In genomic region chr16:4425378-4426020, GRCh38 we compare ENCODE assay signal across 8 cellular contexts. TPM values are rescaled to one million over a fixed set of nuclear protein-coding genes. Genes with fewer than 3 reads are reported as not detected.
A peak's percentile ranks its signal among the peaks of the same experiment; 100 is the strongest.
DNase-seq lines count a peak whose midpoint lies in the region; ATAC-seq and TF ChIP-seq lines count a peak whose summit lies in the region.

Gene DNAJA3, plus strand, starts transcription at chr16:4425868. Its CDS starts 14 bp downstream, at chr16:4425882.

- no peaks in the 10 kb centered on the region for H3K9me3 Mint-ChIP-seq in activated naive CD4-positive, alpha-beta T cell treated with anti-CD3 and anti-CD28 coated beads, Interleukin-2, amount 50 U/mL, for 72 hours
- peaks cover 10% of the 10 kb centered on the region for H3K9me3 Mint-ChIP-seq in glutamatergic neuron (ENCODE audit: unreplicated experiment)

- H3K4me1 Mint-ChIP-seq in glutamatergic neuron (ENCODE audit: low read depth, unreplicated experiment), result peaks cover 12% of the 10 kb centered on the region

- ATAC-seq in HG02642 (IDR thresholded peaks at IDR 0.05; ENCODE audit: poor library complexity, unreplicated experiment), result peak; percentile 89
- ATAC-seq in activated naive CD4-positive, alpha-beta T cell treated with anti-CD3 and anti-CD28 coated beads, Interleukin-2, amount 50 U/mL, for 72 hours, result peak; percentile 94 to 95
- ATAC-seq in omental fat pad (ENCODE audit: low FRiP score), result peak; percentile 97

- peak within 1 kb of the TSS; percentile 99 for H3K4me3 Mint-ChIP-seq in glutamatergic neuron (ENCODE audit: unreplicated experiment)

- H3K27ac ChIP-seq in temporal lobe (ENCODE audit: low read depth, low read length), result peak within 1 kb of the TSS; percentile 91

- TF ChIP-seq POLR2A in GM10847 (IDR thresholded peaks at IDR 0.05; ENCODE audit: extremely low read depth, insufficient read length), result peak; percentile 81

- peaks cover 13% of the 10 kb centered on the region for H3K27me3 Mint-ChIP-seq in glutamatergic neuron (ENCODE audit: unreplicated experiment)

- peaks cover 17 to 23% of the 10 kb centered on the region in 2 donors for H3K36me3 Mint-ChIP-seq in activated naive CD4-positive, alpha-beta T cell treated with anti-CD3 and anti-CD28 coated beads, Interleukin-2, amount 50 U/mL, for 72 hours
- H3K36me3 Mint-ChIP-seq in glutamatergic neuron (ENCODE audit: unreplicated experiment), result no peaks in the 10 kb centered on the region

- H3K27ac Mint-ChIP-seq in activated naive CD4-positive, alpha-beta T cell treated with anti-CD3 and anti-CD28 coated beads, Interleukin-2, amount 50 U/mL, for 72 hours, result peak within 1 kb of the TSS; percentile 99
- peak within 1 kb of the TSS; percentile 97 for H3K27ac Mint-ChIP-seq in glutamatergic neuron (ENCODE audit: unreplicated experiment)

- no peak for TF ChIP-seq CTCF in glutamatergic neuron (IDR thresholded peaks at IDR 0.05; ENCODE audit: partially characterized antibody, unreplicated experiment)
- no peak for TF ChIP-seq CTCF in omental fat pad (IDR thresholded peaks at IDR 0.05)

- DNase-seq in NCI-H1105 (lab: John Stamatoyannopoulos, UW), result peak; percentile 74
- peak; percentile 96 for DNase-seq in SKM-1 (lab: John Stamatoyannopoulos, UW; ENCODE audit: unreplicated experiment)
- peak; percentile 91 to 96 for DNase-seq in activated naive CD4-positive, alpha-beta T cell treated with anti-CD3 and anti-CD28 coated beads, Interleukin-2, amount 50 U/mL, for 72 hours (ENCODE audit: low spot score in 2 of 2)
- DNase-seq in glutamatergic neuron, result peak; percentile 96
- DNase-seq in omental fat pad (ENCODE audit: low spot score), result peak; percentile 75

RNA-seq across cellular contexts. Expression of gene DNAJA3, which starts in this region (rescaled TPM):
- 10 to 100 TPM; 66.2 to 79.2 TPM for total RNA-seq in activated naive CD4-positive, alpha-beta T cell treated with anti-CD3 and anti-CD28 coated beads, Interleukin-2, amount 50 U/mL, for 72 hours
- 32.6 TPM for total RNA-seq in glutamatergic neuron (ENCODE audit: unreplicated experiment)
- total RNA-seq in omental fat pad, result 10 to 100 TPM; 40.5 to 47.1 (median 42.3) TPM
- total RNA-seq in temporal lobe, result 21.1 TPM

Comparison
In these comparisons a context has a peak if more than half of its experiments do, and no peak if none do; other contexts are left out.
1. Peak in every context shown above with its lines: DNase-seq, ATAC-seq and H3K27ac ChIP-seq.